Comparison of ENCODE assay signal across 7 cellular contexts in genomic region chr11:35082322-35083180, GRCh38.
DNase-seq lines count a peak whose midpoint lies in the region; ATAC-seq and TF ChIP-seq lines count a peak whose summit lies in the region.

No MANE protein-coding gene starts in this region.

- peak overlapping the region; percentile 96 for H3K4me2 ChIP-seq in OCI-LY3 (ENCODE audit: low read length)

- no peak for TF ChIP-seq CTCF in OCI-LY3 (IDR thresholded peaks at IDR 0.05; ENCODE audit: low read depth, low read length)
- TF ChIP-seq CTCF in foreskin fibroblast (IDR thresholded peaks at IDR 0.05; ENCODE audit: low read depth, low read length): no peak

- no peaks in the 10 kb centered on the region for H3K36me3 ChIP-seq in OCI-LY3 (replicated peaks; ENCODE audit: low read depth, low read length)

- no peaks in the 10 kb centered on the region for H4K20me1 ChIP-seq in OCI-LY3 (ENCODE audit: insufficient read depth, low read length)

- peaks cover 18% of the 10 kb centered on the region for H3K79me2 ChIP-seq in OCI-LY3 (ENCODE audit: low read length)

- H3K27ac ChIP-seq in OCI-LY3 (ENCODE audit: low read length): peak overlapping the region; percentile 98

- H3K9ac ChIP-seq in OCI-LY3 (ENCODE audit: low read length): peak overlapping the region; percentile 95

- ATAC-seq in HG02885 (IDR thresholded peaks at IDR 0.05; ENCODE audit: poor library complexity, unreplicated experiment): peak; percentile 87

- no peaks in the 10 kb centered on the region for H3K27me3 ChIP-seq in OCI-LY3 (ENCODE audit: low read depth, low read length)

- DNase-seq in activated T-helper 1 cell treated with Interleukin-2 at 50 U/mL for 16 hours (ENCODE audit: low read depth) (peak; percentile 67), foreskin fibroblast (peak; percentile 86 to 90), putamen (ENCODE audit: low spot score) (peak; percentile 34), NCI-H146 (lab: John Stamatoyannopoulos, UW) (no peak)

- peak overlapping the region; percentile 77 for H3K4me3 ChIP-seq in OCI-LY3 (ENCODE audit: low read length)
- H3K4me3 ChIP-seq in foreskin fibroblast (ENCODE audit: low read depth in 1 of 2, low read length in 2 of 2): peak overlapping the region in 1 of 2 donors; percentile 0

- H3K9me3 ChIP-seq in OCI-LY3 (ENCODE audit: insufficient read depth, low read length): no peaks in the 10 kb centered on the region

- H2AFZ ChIP-seq in OCI-LY3 (ENCODE audit: low read depth, low read length): 0 out of 2 replicates have a peak overlapping the region, but pooled peaks have one; percentile 12

- peaks cover 86% of the 10 kb centered on the region for H3K4me1 ChIP-seq in OCI-LY3 (ENCODE audit: low read length)

- peak; percentile 36 for TF ChIP-seq POLR2A in GM18526 (IDR thresholded peaks at IDR 0.05; ENCODE audit: extremely low read depth, insufficient read length)
